ENCODE assay signal across 18 cellular contexts in the genomic region with DNA sequence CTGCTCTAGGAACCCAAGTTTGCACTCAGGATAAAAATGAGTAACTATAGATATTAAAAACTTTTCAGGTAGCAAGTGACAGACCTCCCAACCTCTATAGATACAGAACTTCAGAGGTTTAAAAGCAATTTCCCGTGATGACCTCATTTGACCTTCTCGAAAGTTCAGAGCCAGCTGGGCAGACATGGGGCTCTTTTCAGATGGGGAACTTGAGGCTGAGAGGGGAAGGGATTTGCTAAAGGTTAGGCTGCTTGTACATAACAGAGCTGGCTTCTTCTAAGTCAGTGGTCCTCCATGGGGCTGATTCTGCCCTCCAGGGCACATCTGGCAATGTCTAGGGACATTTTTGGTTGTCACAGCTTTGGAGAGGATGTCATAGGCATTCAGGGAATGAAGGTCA. TPM values are rescaled to one million over a fixed set of nuclear protein-coding genes. Genes with fewer than 3 reads are reported as not detected.
DNase-seq lines count a peak whose midpoint lies in the region; ATAC-seq and TF ChIP-seq lines count a peak whose summit lies in the region.
"Had no signal": no experiment of that assay in that cellular context is flagged by ENCODE, and none has a peak within 500 bp of the region (broad histone marks: within the 10 kb centered on the region; RNA-seq: fewer than 3 reads in every experiment).

No MANE protein-coding gene starts in this region.

- H3K14ac ChIP-seq in mesenchymal stem cell (ENCODE audit: low read length in 2 of 2): no peak overlapping the region

- H3K4me3 ChIP-seq in CD4-positive, CD25-positive, alpha-beta regulatory T cell (ENCODE audit: low read depth, low read length): no peak overlapping the region
- no peak overlapping the region for H3K4me3 ChIP-seq in NB4 (ENCODE audit: low read depth, low read length)
- H3K4me3 ChIP-seq in mesenchymal stem cell (ENCODE audit: insufficient read depth in 1 of 2, low read depth in 1 of 2, low read length in 2 of 2): no peak overlapping the region
- H3K4me3 ChIP-seq in mucosa of descending colon: no peak overlapping the region
- H3K4me3 ChIP-seq: A549 had no signal

- H3K27ac Mint-ChIP-seq in CD4-positive, CD25-positive, alpha-beta regulatory T cell: peak overlapping the region; percentile 42 to 77 (median 60)
- H3K27ac Mint-ChIP-seq in stimulated activated naive CD8-positive, alpha-beta T cell treated with anti-CD3 and anti-CD28 coated beads, Interleukin-15, Interleukin-2, amounts not matched to agents 100 ng/mL and 50 ng/mL, for 24 hours: peak overlapping the region; percentile 32

- ATAC-seq in CD4-positive, CD25-positive, alpha-beta regulatory T cell (ENCODE audit: low read depth in 2 of 2): no peak
- ATAC-seq in GM21423 (IDR thresholded peaks at IDR 0.05; ENCODE audit: unreplicated experiment) (no peak), mucosa of descending colon (no peak)
- ATAC-seq: A549, HCT116 had no signal

- no peak overlapping the region for H2BK15ac ChIP-seq in mesenchymal stem cell (ENCODE audit: low read depth, poor library complexity, severe bottlenecking)

- H3K27me3 Mint-ChIP-seq in CD4-positive, CD25-positive, alpha-beta regulatory T cell: peaks cover 4% of the 10 kb centered on the region
- H3K27me3 Mint-ChIP-seq in stimulated activated naive CD8-positive, alpha-beta T cell treated with anti-CD3 and anti-CD28 coated beads, Interleukin-15, Interleukin-2, amounts not matched to agents 100 ng/mL and 50 ng/mL, for 24 hours: no peaks in the 10 kb centered on the region

- H3K79me1 ChIP-seq in mesenchymal stem cell (replicated peaks; ENCODE audit: low read length, poor library complexity, severe bottlenecking): no peaks in the 10 kb centered on the region

- no peaks in the 10 kb centered on the region for H3K36me3 ChIP-seq in CD4-positive, CD25-positive, alpha-beta regulatory T cell (ENCODE audit: control insufficient read depth, insufficient read depth, low read length)
- H3K36me3 ChIP-seq in mesenchymal stem cell (ENCODE audit: control insufficient read depth in 1 of 2, insufficient read depth in 2 of 2, low read depth in 1 of 2, low read length in 2 of 2) (no peaks in the 10 kb centered on the region), mucosa of descending colon (ENCODE audit: low read depth) (no peaks in the 10 kb centered on the region)
- H3K36me3 ChIP-seq: BE2C had no signal

- H3K9ac ChIP-seq in mesenchymal stem cell (ENCODE audit: low read length): no peak overlapping the region

- H2BK120ac ChIP-seq in mesenchymal stem cell (ENCODE audit: low read depth, low read length): no peak overlapping the region

- no peak overlapping the region for H2AK5ac ChIP-seq in mesenchymal stem cell (ENCODE audit: low read length, severe bottlenecking)

- TF ChIP-seq CTCF in NB4 (IDR thresholded peaks at IDR 0.05; ENCODE audit: low read depth, low read length): no peak
- TF ChIP-seq CTCF in mucosa of descending colon (IDR thresholded peaks at IDR 0.05): no peak

- no peak overlapping the region for H2BK5ac ChIP-seq in mesenchymal stem cell (ENCODE audit: low read depth, low read length, poor library complexity, severe bottlenecking)

- 79% methylated on average over 2 of the region's 2 CpGs for WGBS in mesenchymal stem cell

- H3K36me3 Mint-ChIP-seq in CD4-positive, CD25-positive, alpha-beta regulatory T cell: no peaks in the 10 kb centered on the region
- H3K36me3 Mint-ChIP-seq in stimulated activated naive CD8-positive, alpha-beta T cell treated with anti-CD3 and anti-CD28 coated beads, Interleukin-15, Interleukin-2, amounts not matched to agents 100 ng/mL and 50 ng/mL, for 24 hours (ENCODE audit: low read depth): no peaks in the 10 kb centered on the region
- H3K36me3 Mint-ChIP-seq: CD8-positive, alpha-beta memory T cell had no signal

- no peak overlapping the region for H2AFZ ChIP-seq in mesenchymal stem cell (ENCODE audit: low read depth, low read length)

- peaks cover 9 to 29% (median 20%) of the 10 kb centered on the region in 4 donors for H3K4me1 Mint-ChIP-seq in CD4-positive, CD25-positive, alpha-beta regulatory T cell
- H3K4me1 Mint-ChIP-seq in stimulated activated naive CD8-positive, alpha-beta T cell treated with anti-CD3 and anti-CD28 coated beads, Interleukin-15, Interleukin-2, amounts not matched to agents 100 ng/mL and 50 ng/mL, for 24 hours (ENCODE audit: low read depth): peaks cover 21% of the 10 kb centered on the region

- DNase-seq in CD4-positive, CD25-positive, alpha-beta regulatory T cell: no peak
- DNase-seq in NB4 (ENCODE audit: low read depth): peak; percentile 17
- no peak for DNase-seq in mesenchymal stem cell
- DNase-seq in mucosa of descending colon: no peak
- DNase-seq in NCI-H146 (lab: John Stamatoyannopoulos, UW): no peak
- DNase-seq: Caco-2; CD8-positive, alpha-beta memory T cell; DMS53; GF-D8 had no signal

- H3K4ac ChIP-seq in mesenchymal stem cell (ENCODE audit: low read depth in 1 of 2, low read length in 2 of 2): no peak overlapping the region

- no peak for TF ChIP-seq POLR2A in NB4 (IDR thresholded peaks at IDR 0.05; ENCODE audit: extremely low read depth, insufficient read length)

- H3K4me2 ChIP-seq in mesenchymal stem cell (ENCODE audit: low read length, poor library complexity, severe bottlenecking): no peak overlapping the region
- H3K4me2 ChIP-seq: A549 had no signal

- no peaks in the 10 kb centered on the region for H3K27me3 ChIP-seq in CD4-positive, CD25-positive, alpha-beta regulatory T cell (ENCODE audit: control insufficient read depth, insufficient read depth, low read length)
- peaks cover 0 to 15% of the 10 kb centered on the region in 2 experiments for H3K27me3 ChIP-seq in mesenchymal stem cell (ENCODE audit: control insufficient read depth in 1 of 2, insufficient read depth in 1 of 2, low read length in 2 of 2)
- H3K27me3 ChIP-seq: BE2C had no signal

- H3K9me3 ChIP-seq in CD4-positive, CD25-positive, alpha-beta regulatory T cell (ENCODE audit: control insufficient read depth in 2 of 2, low read length in 2 of 2): no peaks in the 10 kb centered on the region
- H3K9me3 ChIP-seq in mesenchymal stem cell (ENCODE audit: control insufficient read depth, low read length) (no peaks in the 10 kb centered on the region), mucosa of descending colon (no peaks in the 10 kb centered on the region)
- H3K9me3 ChIP-seq: A549, BE2C had no signal

- H3K23ac ChIP-seq in mesenchymal stem cell (ENCODE audit: low read length in 2 of 2): no peak overlapping the region

- H3K9me3 Mint-ChIP-seq in CD4-positive, CD25-positive, alpha-beta regulatory T cell: peaks cover 0 to 3% (median 0%) of the 10 kb centered on the region in 7 donors
- H3K9me3 Mint-ChIP-seq in stimulated activated naive CD8-positive, alpha-beta T cell treated with anti-CD3 and anti-CD28 coated beads, Interleukin-15, Interleukin-2, amounts not matched to agents 100 ng/mL and 50 ng/mL, for 24 hours: no peaks in the 10 kb centered on the region
- H3K9me3 Mint-ChIP-seq: CD8-positive, alpha-beta memory T cell had no signal

- no peaks in the 10 kb centered on the region for H3K4me1 ChIP-seq in CD4-positive, CD25-positive, alpha-beta regulatory T cell (ENCODE audit: control insufficient read depth, insufficient read depth, low read length, poor library complexity, severe bottlenecking)
- H3K4me1 ChIP-seq in mesenchymal stem cell (ENCODE audit: control insufficient read depth, insufficient read depth, low read depth, low read length): no peaks in the 10 kb centered on the region
- no peaks in the 10 kb centered on the region for H3K4me1 ChIP-seq in mucosa of descending colon (ENCODE audit: low read depth)
- H3K4me1 ChIP-seq: A549, BE2C, Caco-2 had no signal

- no peak overlapping the region for H2BK12ac ChIP-seq in mesenchymal stem cell (ENCODE audit: low read length in 2 of 2)

- H3K18ac ChIP-seq in mesenchymal stem cell (ENCODE audit: low read depth in 1 of 2, low read length in 2 of 2): no peak overlapping the region

- no peak overlapping the region for H4K8ac ChIP-seq in mesenchymal stem cell (ENCODE audit: low read length)

- intact Hi-C loops in mucosa of descending colon (cut with DNase I, micrococcal nuclease): loop anchor here in 1 of 2 donors (10.0 kb wide), 1 partner anchor 90 kb away; no protein-coding TSS in a partner anchor

- H3K4me3 Mint-ChIP-seq in CD4-positive, CD25-positive, alpha-beta regulatory T cell: no peak overlapping the region
- no peak overlapping the region for H3K4me3 Mint-ChIP-seq in stimulated activated naive CD8-positive, alpha-beta T cell treated with anti-CD3 and anti-CD28 coated beads, Interleukin-15, Interleukin-2, amounts not matched to agents 100 ng/mL and 50 ng/mL, for 24 hours
- H3K4me3 Mint-ChIP-seq: CD8-positive, alpha-beta memory T cell had no signal

- no peak overlapping the region for H3K27ac ChIP-seq in CD4-positive, CD25-positive, alpha-beta regulatory T cell (ENCODE audit: insufficient read depth, low read length, poor library complexity, severe bottlenecking)
- H3K27ac ChIP-seq in mesenchymal stem cell (ENCODE audit: low read length, poor library complexity, severe bottlenecking): no peak overlapping the region
- H3K27ac ChIP-seq: A549, C4-2B had no signal

- H4K91ac ChIP-seq in mesenchymal stem cell (ENCODE audit: low read length): peak overlapping the region; percentile 15

RNA-seq across cellular contexts. Expression of gene ZNF831, which starts 58.8 kb away (rescaled TPM):
- total RNA-seq in CD4-positive, CD25-positive, alpha-beta regulatory T cell: 90.3 TPM
- 10 to 100 TPM; 15.9 to 22.1 (median 17.6) TPM for polyA plus RNA-seq in CD4-positive, CD25-positive, alpha-beta regulatory T cell
- polyA plus RNA-seq in mesenchymal stem cell (2013, experiment 1 of 2): not detected
- polyA plus RNA-seq in mesenchymal stem cell (2013, experiment 2 of 2): not detected
- under 1 TPM; 0.38 to 0.89 (median 0.57) TPM for total RNA-seq in mucosa of descending colon
- total RNA-seq: Caco-2, H4, HT1080 had no signal
- polyA plus RNA-seq: A549, AG04450 had no signal

Comparison
In these comparisons a context has a peak if more than half of its experiments do, and no peak if none do; other contexts are left out.
1. RNA of gene ZNF831, which starts 58.8 kb away (total RNA-seq): 90.3 TPM in CD4-positive, CD25-positive, alpha-beta regulatory T cell (single experiment); 0.38 to 0.89 TPM in mucosa of descending colon; every median in the first group is over 10 times any median in the second.